17 cellular contexts compared by ENCODE assay signal in the genomic region with DNA sequence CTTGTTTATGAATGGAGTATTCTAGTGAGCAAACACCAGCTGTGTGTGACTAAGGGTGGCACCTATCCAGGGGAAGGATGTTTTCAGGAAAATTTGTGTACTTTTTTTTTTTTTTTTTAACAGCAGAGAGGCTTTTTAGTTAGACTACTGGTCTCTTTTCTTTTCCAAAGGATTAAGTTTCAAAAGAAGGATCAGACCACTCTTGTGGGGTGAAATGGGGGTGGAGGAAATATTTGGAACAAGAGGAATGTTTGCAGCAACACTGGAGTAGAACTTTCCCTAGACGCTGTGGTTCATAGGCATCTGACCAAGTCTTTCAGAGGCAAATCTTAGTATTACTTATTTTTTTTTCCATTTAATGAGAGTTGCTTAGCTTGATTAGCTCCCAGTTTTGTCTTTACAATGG. TPM values are rescaled to one million over a fixed set of nuclear protein-coding genes. Genes with fewer than 3 reads are reported as not detected.
DNase-seq lines count a peak whose midpoint lies in the region; ATAC-seq, FAIRE-seq and TF ChIP-seq lines count a peak whose summit lies in the region.
"Had no signal": no experiment of that assay in that cellular context is flagged by ENCODE, and none has a peak within 500 bp of the region (broad histone marks: within the 10 kb centered on the region; RNA-seq: fewer than 3 reads in every experiment).

No MANE protein-coding gene starts in this region.

- H3K27ac ChIP-seq in pancreas (no peak overlapping the region), stomach (peak overlapping the region in 1 of 5 donors; percentile 14)

- TF ChIP-seq CTCF in fibroblast of villous mesenchyme (IDR thresholded peaks at IDR 0.05; ENCODE audit: insufficient read depth, low read depth, low read length) (no peak), pancreas (IDR thresholded peaks at IDR 0.05) (no peak), stomach (IDR thresholded peaks at IDR 0.05) (no peak)

- H3K4me3 Mint-ChIP-seq in T-cell: no peak overlapping the region

- no peaks in the 10 kb centered on the region for H3K9me3 Mint-ChIP-seq in T-cell

- no peaks in the 10 kb centered on the region for H3K36me3 ChIP-seq in pancreas
- no peaks in the 10 kb centered on the region for H3K36me3 ChIP-seq in stomach
- H3K36me3 ChIP-seq: BE2C had no signal

- no peaks in the 10 kb centered on the region for H3K4me1 ChIP-seq in pancreas
- H3K4me1 ChIP-seq in stomach: peaks cover 0 to 18% (median 5%) of the 10 kb centered on the region in 4 donors

- intact Hi-C loops in pancreas (cut with DNase I): no loop called here
- intact Hi-C loops in stomach (cut with DNase I; ENCODE audit: low total_unique reads): no loop called here

- DNase-seq in Ammon's horn (ENCODE audit: low spot score) (peak; percentile 51), amniotic epithelial cell (ENCODE audit: low read depth) (peak; percentile 25), fibroblast of villous mesenchyme (ENCODE audit: low read depth) (peak; percentile 49), pancreas (no peak), stomach (no peak), T-cell (no peak)
- no peak for DNase-seq in activated CD4-positive, alpha-beta T cell treated with anti-CD3 and anti-CD28 coated beads for 4 hours
- DNase-seq: activated T-cell treated with anti-CD3 and anti-CD28 coated beads, Interleukin-2, amount 50 U/mL, for 1 hour; amniotic stem cell; BE2C; effector memory CD4-positive, alpha-beta T cell; NCI-H345; occipital lobe; SW 1271 had no signal

- no peaks in the 10 kb centered on the region for H3K27me3 Mint-ChIP-seq in T-cell

- WGBS in pancreas, 2 donors: 71 to 89% methylated on average over 1 of the region's 1 CpG
- 41 to 63% (median 53%) methylated on average over 1 of the region's 1 CpG for WGBS in stomach, 5 donors

- H3K9me3 ChIP-seq in pancreas: no peaks in the 10 kb centered on the region
- H3K9me3 ChIP-seq in stomach: no peaks in the 10 kb centered on the region
- H3K9me3 ChIP-seq: BE2C had no signal

- POLR2A ChIA-PET in T-cell (lab: Charles Lee): no interaction called here

- peaks cover 10 to 13% (median 10%) of the 10 kb centered on the region in 3 donors for H3K4me1 Mint-ChIP-seq in T-cell

- H3K36me3 Mint-ChIP-seq in T-cell: peaks cover 31% of the 10 kb centered on the region

- no peak for TF ChIP-seq EP300 in stomach (IDR thresholded peaks at IDR 0.05)

- H3K4me3 ChIP-seq in fibroblast of villous mesenchyme (ENCODE audit: low read depth, low read length): no peak overlapping the region
- no peak overlapping the region for H3K4me3 ChIP-seq in pancreas
- H3K4me3 ChIP-seq in stomach: no peak overlapping the region
- H3K4me3 ChIP-seq: lung had no signal

- no peak for FAIRE-seq in pancreas (lab: Jason Lieb, UNC)

- H3K27me3 ChIP-seq in pancreas (no peaks in the 10 kb centered on the region), stomach (no peaks in the 10 kb centered on the region)
- H3K27me3 ChIP-seq: BE2C had no signal

- no peak overlapping the region for H3K27ac Mint-ChIP-seq in T-cell

- ATAC-seq in pancreas (peak in 3 of 4 donors; percentile 17 to 52 (median 45)), GM18868 (IDR thresholded peaks at IDR 0.05; ENCODE audit: unreplicated experiment) (no peak), T-cell (replicated peaks in 1 of 4) (no peak)
- ATAC-seq: activated CD4-positive, CD25-positive, alpha-beta regulatory T cell treated with anti-CD3 and anti-CD28 coated beads, Interleukin-2, amount 50 U/mL, for 24 hours had no signal

- CTCF ChIA-PET in T-cell (lab: Charles Lee): no interaction called here

- no peak for TF ChIP-seq POLR2A in stomach (IDR thresholded peaks at IDR 0.05)

RNA-seq across cellular contexts. Expression of a gene that starts 21.1 kb away (rescaled TPM):
- total RNA-seq in fibroblast of villous mesenchyme: 12.1 and 12.2 TPM in 2 replicates
- 1 to 10 TPM; 4.3 to 7.0 (median 5.5) TPM for total RNA-seq in pancreas
- 1 to 10 TPM; 2.1 to 3.9 TPM for polyA plus RNA-seq in pancreas
- total RNA-seq in stomach: 10 to 100 TPM in 3 of 5 donors, 1 to 10 TPM in 1, under 1 TPM in 1; 0.58 to 25.7 (median 10.7) TPM
- 1 to 10 TPM; 3.1 to 4.2 (median 3.6) TPM for polyA plus RNA-seq in stomach
- total RNA-seq in T-cell: 10 to 100 TPM in 3 of 5 donors, 1 to 10 TPM in 2; 6.8 to 11.0 (median 10.2) TPM

Comparison
In these comparisons a context has a peak if more than half of its experiments do, and no peak if none do; other contexts are left out.
1. DNase-seq: peak in Ammon's horn (single experiment), amniotic epithelial cell (single experiment) and fibroblast of villous mesenchyme (single experiment); none in pancreas (0 of 6), activated CD4-positive, alpha-beta T cell treated with anti-CD3 and anti-CD28 coated beads for 4 hours (0 of 2), stomach (single experiment) and T-cell (0 of 34).
2. ATAC-seq: peak in pancreas (3 of 4); none in GM18868 (single experiment) and T-cell (0 of 4).